In the genomic region with DNA sequence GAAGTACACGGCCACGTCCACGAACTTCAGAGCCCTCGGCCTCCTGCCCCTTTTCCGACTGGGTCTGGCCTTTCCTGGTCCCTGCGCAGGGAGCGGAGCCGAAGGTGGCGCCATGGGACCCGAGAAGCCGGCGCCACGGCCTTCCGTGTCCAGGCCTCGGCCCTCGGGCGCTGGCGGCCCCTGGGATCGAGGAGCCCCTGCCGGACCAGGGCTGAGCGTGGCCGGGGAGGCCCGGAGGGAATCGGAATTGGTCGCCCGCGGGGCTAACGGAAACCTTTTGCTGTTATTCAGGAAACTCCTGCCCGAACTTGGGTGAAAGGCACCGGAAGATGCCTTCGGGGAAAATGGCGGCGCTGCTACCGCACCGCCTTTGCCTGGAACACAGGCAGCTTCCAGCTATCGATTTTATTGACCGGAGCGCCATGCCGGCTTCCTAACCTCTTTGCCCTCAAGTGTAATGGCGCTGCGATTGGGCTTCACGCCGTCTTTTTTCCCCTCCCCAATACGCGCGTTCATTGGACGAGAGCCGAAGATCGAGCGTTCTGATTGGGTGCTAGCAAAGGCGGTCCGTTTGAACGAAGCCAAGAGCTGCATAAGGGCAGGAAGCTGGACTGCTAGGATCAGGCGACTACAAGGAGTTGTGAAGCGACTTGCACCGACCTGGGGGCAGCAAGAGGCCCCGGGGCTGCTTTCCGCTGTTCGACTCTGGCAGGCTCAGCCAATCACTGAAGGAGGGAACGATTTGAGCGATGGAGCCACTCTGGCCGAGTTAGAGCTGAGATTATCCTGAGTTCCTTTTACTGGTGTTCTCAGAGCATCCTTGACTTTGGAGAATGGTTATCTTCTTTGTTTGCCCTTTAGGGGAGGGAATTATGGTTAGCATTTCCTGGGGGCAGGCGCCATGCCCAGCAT, we compare ENCODE assay signal across 8 cellular contexts. TPM values are rescaled to one million over a fixed set of nuclear protein-coding genes. Genes with fewer than 3 reads are reported as not detected.
DNase-seq lines count a peak whose midpoint lies in the region; ATAC-seq and TF ChIP-seq lines count a peak whose summit lies in the region.

A gene (minus strand): TSS at position 462 of the 912 bp plus-strand sequence. CDS start 348 bp downstream, at position 114.

- peaks cover 0 to 29% of the 10 kb centered on the region in 2 donors for H3K36me3 ChIP-seq in gastroesophageal sphincter
- H3K36me3 ChIP-seq in neutrophil, result no peaks in the 10 kb centered on the region

- TF ChIP-seq POLR2A in gastroesophageal sphincter (IDR thresholded peaks at IDR 0.05), result peak; percentile 31 to 48

- peak within 1 kb of the TSS; percentile 96 for H3K27ac Mint-ChIP-seq in activated naive CD4-positive, alpha-beta T cell treated with anti-CD3 and anti-CD28 coated beads for 36 hours

- H3K4me3 ChIP-seq in gastroesophageal sphincter (peak within 1 kb of the TSS; percentile 61 to 86), neutrophil (ENCODE audit: low read depth in 1 of 2, low read length in 1 of 2) (peak within 1 kb of the TSS; percentile 77 to 99)

- H3K27me3 ChIP-seq in gastroesophageal sphincter, result peaks cover 5% of the 10 kb centered on the region
- H3K27me3 ChIP-seq in neutrophil, result no peaks in the 10 kb centered on the region

- H3K4me3 Mint-ChIP-seq in activated naive CD4-positive, alpha-beta T cell treated with anti-CD3 and anti-CD28 coated beads for 36 hours, result peak within 1 kb of the TSS; percentile 83

- CTCF ChIA-PET in HEK293T (lab: Yijun Ruan, JAX), result interaction anchor here (0.6 to 1.0 kb wide), 3 partner anchors 10 to 100 kb away, joined by 3 to 5 read pairs (median 3); no protein-coding TSS in a partner anchor
- CTCF ChIA-PET in activated naive CD4-positive, alpha-beta T cell treated with anti-CD3 and anti-CD28 coated beads for 36 hours (lab: Charles Lee), result interaction anchor here (0.5 to 3.9 kb wide), 8 partner anchors 12 to 547 kb away, joined by 3 to 24 read pairs (median 4); a partner anchor contains a TSS

- no peak for TF ChIP-seq EP300 in gastroesophageal sphincter (IDR thresholded peaks at IDR 0.05)

- DNase-seq in GF-D8 (lab: John Stamatoyannopoulos, UW) (peak; percentile 90), HEK293T (ENCODE audit: extremely low spot score) (peak; percentile 100), NAMALWA (ENCODE audit: low spot score) (peak; percentile 99), SK-N-DZ (ENCODE audit: low spot score) (peak; percentile 99), superior temporal gyrus (ENCODE audit: extremely low spot score) (peak; percentile 100)
- DNase-seq in activated naive CD4-positive, alpha-beta T cell treated with anti-CD3 and anti-CD28 coated beads for 36 hours, result peak; percentile 98

- ATAC-seq in gastroesophageal sphincter, result peak; percentile 99

- peaks cover 13% of the 10 kb centered on the region for H3K36me3 Mint-ChIP-seq in activated naive CD4-positive, alpha-beta T cell treated with anti-CD3 and anti-CD28 coated beads for 36 hours (ENCODE audit: low read depth)

- H3K9me3 ChIP-seq in gastroesophageal sphincter (no peaks in the 10 kb centered on the region), neutrophil (no peaks in the 10 kb centered on the region)

- H3K27me3 Mint-ChIP-seq in activated naive CD4-positive, alpha-beta T cell treated with anti-CD3 and anti-CD28 coated beads for 36 hours (ENCODE audit: low read depth), result no peaks in the 10 kb centered on the region

- POLR2A ChIA-PET in HEK293T (lab: Yijun Ruan, JAX), result interaction anchor here (0.5 to 5.7 kb wide), 46 partner anchors 9 to 518 kb away, joined by 3 to 53 read pairs (median 5); a partner anchor contains a TSS

- TF ChIP-seq CTCF in gastroesophageal sphincter (IDR thresholded peaks at IDR 0.05), result peak in 1 of 4 experiments; percentile 11
- TF ChIP-seq CTCF in neutrophil (IDR thresholded peaks at IDR 0.05), result no peak

- WGBS in gastroesophageal sphincter (ENCODE audit: low coverage in 1 of 2), 2 donors, result 1% methylated on average over 21 of the region's 63 CpGs; no CpG with 5 or more reads in 1 of the 2 donors

- intact Hi-C loops in activated naive CD4-positive, alpha-beta T cell treated with anti-CD3 and anti-CD28 coated beads for 36 hours (cut with micrococcal nuclease), result loop anchor here (1.0 to 5.0 kb wide), 7 partner anchors 25 to 488 kb away; a partner anchor contains a TSS

- no peaks in the 10 kb centered on the region for H3K9me3 Mint-ChIP-seq in activated naive CD4-positive, alpha-beta T cell treated with anti-CD3 and anti-CD28 coated beads for 36 hours

- peaks cover 20% of the 10 kb centered on the region for H3K4me1 Mint-ChIP-seq in activated naive CD4-positive, alpha-beta T cell treated with anti-CD3 and anti-CD28 coated beads for 36 hours (ENCODE audit: low read depth)

- H3K27ac ChIP-seq in gastroesophageal sphincter (peak within 1 kb of the TSS; percentile 74 to 98 (median 96)), neutrophil (peak within 1 kb of the TSS; percentile 82)

- H3K4me1 ChIP-seq in gastroesophageal sphincter (peaks cover 0 to 32% (median 0%) of the 10 kb centered on the region in 3 donors), neutrophil (ENCODE audit: control insufficient read depth in 1 of 2, insufficient read depth in 1 of 2, low read depth in 1 of 2, low read length in 1 of 2) (peaks cover 20 to 23% of the 10 kb centered on the region in 2 experiments)

TF ChIP-seq in HEK293T, 16 proteins besides CTCF, POLR2A, EP300 and RAD21:
- TF ChIP-seq, protein P1, sequence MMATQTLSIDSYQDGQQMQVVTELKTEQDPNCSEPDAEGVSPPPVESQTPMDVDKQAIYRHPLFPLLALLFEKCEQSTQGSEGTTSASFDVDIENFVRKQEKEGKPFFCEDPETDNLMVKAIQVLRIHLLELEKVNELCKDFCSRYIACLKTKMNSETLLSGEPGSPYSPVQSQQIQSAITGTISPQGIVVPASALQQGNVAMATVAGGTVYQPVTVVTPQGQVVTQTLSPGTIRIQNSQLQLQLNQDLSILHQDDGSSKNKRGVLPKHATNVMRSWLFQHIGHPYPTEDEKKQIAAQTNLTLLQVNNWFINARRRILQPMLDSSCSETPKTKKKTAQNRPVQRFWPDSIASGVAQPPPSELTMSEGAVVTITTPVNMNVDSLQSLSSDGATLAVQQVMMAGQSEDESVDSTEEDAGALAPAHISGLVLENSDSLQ (IDR thresholded peaks at IDR 0.05), result no peak; the same call in 1 of the 2 replicates
- no peak for TF ChIP-seq BHLHE40 (IDR thresholded peaks at IDR 0.05; ENCODE audit: borderline replicate concordance)
- no peak for TF ChIP-seq ZNF384 (IDR thresholded peaks at IDR 0.05)
- no peak for TF ChIP-seq SP1 (IDR thresholded peaks at IDR 0.05)
- TF ChIP-seq HDGF (IDR thresholded peaks at IDR 0.05; ENCODE audit: borderline replicate concordance), result no peak; the same call in 1 of the 2 replicates
- TF ChIP-seq SUZ12 (IDR thresholded peaks at IDR 0.05), result no peak
- TF ChIP-seq FOXK2 (IDR thresholded peaks at IDR 0.05), result no peak
- TF ChIP-seq FOXA1 (IDR thresholded peaks at IDR 0.05), result no peak
- no peak for TF ChIP-seq CTBP1 (IDR thresholded peaks at IDR 0.05; ENCODE audit: borderline replicate concordance)
- TF ChIP-seq NFRKB (IDR thresholded peaks at IDR 0.05), result peak; percentile 97
- TF ChIP-seq LEF1 (IDR thresholded peaks at IDR 0.05; ENCODE audit: borderline replicate concordance), result peak; percentile 90; the same call in 1 of the 2 replicates
- TF ChIP-seq ELF4 (IDR thresholded peaks at IDR 0.05), result peak; percentile 98
- TF ChIP-seq TARDBP (IDR thresholded peaks at IDR 0.05), result no peak
- TF ChIP-seq ARNT (IDR thresholded peaks at IDR 0.05), result no peak
- TF ChIP-seq L3MBTL2 (conservative IDR thresholded peaks at IDR 0.05), result peak; percentile 72
- TF ChIP-seq FOXM1 (IDR thresholded peaks at IDR 0.05; ENCODE audit: borderline replicate concordance), result peak; percentile 86; the same call in 1 of the 2 replicates
TF ChIP-seq in HEK293T: peak in this region for 5.

RNA-seq across cellular contexts. Expression of the gene that starts here (rescaled TPM):
- 17.3 and 17.5 TPM in 2 replicates for polyA plus RNA-seq in SK-N-DZ (2014; cell fraction: cytosol; rRNA removed)
- polyA plus RNA-seq in SK-N-DZ (2014; cell fraction: nucleus; rRNA removed), result 13.5 and 17.8 TPM in 2 replicates
- total RNA-seq in activated naive CD4-positive, alpha-beta T cell treated with anti-CD3 and anti-CD28 coated beads for 36 hours, result 10 to 100 TPM; 10.7 to 11.5 TPM
- 10 to 100 TPM in 2 of 4 donors, 1 to 10 TPM in 2; 9.7 to 13.1 (median 11.4) TPM for total RNA-seq in gastroesophageal sphincter

Comparison
In these comparisons a context has a peak if more than half of its experiments do, and no peak if none do; other contexts are left out.
1. Peak in every context shown above with its lines: DNase-seq, ATAC-seq, H3K4me3 ChIP-seq and H3K27ac ChIP-seq.